Comparison of ENCODE assay signal across 8 cellular contexts in genomic region chr4:2837110-2837903, GRCh38. TPM values are rescaled to one million over a fixed set of nuclear protein-coding genes. Genes with fewer than 3 reads are reported as not detected.
DNase-seq lines count a peak whose midpoint lies in the region; ATAC-seq and TF ChIP-seq lines count a peak whose summit lies in the region.

No MANE protein-coding gene starts in this region.

- H3K36me3 Mint-ChIP-seq in activated naive CD4-positive, alpha-beta T cell treated with anti-CD3 and anti-CD28 coated beads, Interleukin-2, amount 50 U/mL, for 24 hours: peaks cover 4% of the 10 kb centered on the region
- peaks cover 0 to 10% (median 4%) of the 10 kb centered on the region in 3 donors for H3K36me3 Mint-ChIP-seq in immature natural killer cell
- peaks cover 16% of the 10 kb centered on the region for H3K36me3 Mint-ChIP-seq in stimulated activated memory B cell treated with anti-CD40 and anti-IgM and Interleukin-4, amounts not matched to agents 10 μg/mL and 1 μg/mL and 100 μg/mL, for 72 hours

- dilution Hi-C loops in IMR-90 (cut with HindIII; ENCODE audit: low sequenced_read_pairs, unreplicated experiment): no loop called here

- no peak overlapping the region for H3K18ac ChIP-seq in IMR-90 (ENCODE audit: low read depth, low read length)

- peak overlapping the region; percentile 88 for H3K27ac Mint-ChIP-seq in activated naive CD4-positive, alpha-beta T cell treated with anti-CD3 and anti-CD28 coated beads, Interleukin-2, amount 50 U/mL, for 24 hours
- H3K27ac Mint-ChIP-seq in immature natural killer cell: peak overlapping the region; percentile 80 to 96 (median 92)
- H3K27ac Mint-ChIP-seq in stimulated activated memory B cell treated with anti-CD40 and anti-IgM and Interleukin-4, amounts not matched to agents 10 μg/mL and 1 μg/mL and 100 μg/mL, for 72 hours: peak overlapping the region; percentile 58

- H4K20me1 ChIP-seq in IMR-90 (ENCODE audit: insufficient read depth, low read length): no peaks in the 10 kb centered on the region; the same call in 1 of the 2 replicates

- H3K14ac ChIP-seq in IMR-90 (replicated peaks; ENCODE audit: low read depth, low read length): peak overlapping the region; percentile 88

- POLR2A ChIA-PET in IMR-90 (lab: Charles Lee; ENCODE audit: unreplicated experiment) (no interaction called here), HEK293T (lab: Yijun Ruan, JAX) (no interaction called here)

- H3K4me1 ChIP-seq in IMR-90 (ENCODE audit: control insufficient read depth, insufficient read depth, low read length): peaks cover 4% of the 10 kb centered on the region; the same call in 1 of the 2 replicates

- no peak overlapping the region for H3K4me2 ChIP-seq in IMR-90 (ENCODE audit: low read depth, low read length)

- no peaks in the 10 kb centered on the region for H3K27me3 ChIP-seq in IMR-90 (ENCODE audit: control insufficient read depth, insufficient read depth, low read length)

- H3K4me3 ChIP-seq in IMR-90 (ENCODE audit: insufficient read depth, low read depth, low read length): no peak overlapping the region

- H3K79me1 ChIP-seq in IMR-90 (ENCODE audit: low read depth in 1 of 2, low read length in 2 of 2): peaks cover 7 to 21% of the 10 kb centered on the region in 2 experiments; a peak in 3 of 4 replicates

- CTCF ChIA-PET in IMR-90 (lab: Yijun Ruan, JAX): no interaction called here
- CTCF ChIA-PET in HEK293T (lab: Yijun Ruan, JAX): no interaction called here

- peak overlapping the region; percentile 73 for H2AFZ ChIP-seq in IMR-90 (replicated peaks; ENCODE audit: low read length, poor library complexity)

- no peaks in the 10 kb centered on the region for H3K27me3 Mint-ChIP-seq in activated naive CD4-positive, alpha-beta T cell treated with anti-CD3 and anti-CD28 coated beads, Interleukin-2, amount 50 U/mL, for 24 hours
- H3K27me3 Mint-ChIP-seq in immature natural killer cell (ENCODE audit: low read depth in 3 of 3): peaks cover 7 to 17% (median 8%) of the 10 kb centered on the region in 3 donors
- no peaks in the 10 kb centered on the region for H3K27me3 Mint-ChIP-seq in stimulated activated memory B cell treated with anti-CD40 and anti-IgM and Interleukin-4, amounts not matched to agents 10 μg/mL and 1 μg/mL and 100 μg/mL, for 72 hours

- intact Hi-C loops in IMR-90 (cut with micrococcal nuclease): no loop called here

- no peak overlapping the region for H4K5ac ChIP-seq in IMR-90 (ENCODE audit: low read depth, low read length)

- in situ Hi-C loops in IMR-90 (cut with MboI; ENCODE audit: low sequenced_read_pairs): no loop called here

- peaks cover 23% of the 10 kb centered on the region; the same call in 1 of the 2 replicates for H3K9me1 ChIP-seq in IMR-90 (ENCODE audit: insufficient read depth, low read length)

- H3K9me3 Mint-ChIP-seq in activated naive CD4-positive, alpha-beta T cell treated with anti-CD3 and anti-CD28 coated beads, Interleukin-2, amount 50 U/mL, for 24 hours: no peaks in the 10 kb centered on the region
- no peaks in the 10 kb centered on the region for H3K9me3 Mint-ChIP-seq in immature natural killer cell
- H3K9me3 Mint-ChIP-seq in stimulated activated memory B cell treated with anti-CD40 and anti-IgM and Interleukin-4, amounts not matched to agents 10 μg/mL and 1 μg/mL and 100 μg/mL, for 72 hours: peaks cover 3% of the 10 kb centered on the region

- H2BK120ac ChIP-seq in IMR-90 (ENCODE audit: low read depth, low read length): 0 out of 2 replicates have a peak overlapping the region, but pooled peaks have one; percentile 0

- peak overlapping the region; percentile 38; the same call in 1 of the 2 replicates for H3K23ac ChIP-seq in IMR-90 (ENCODE audit: low read depth, low read length)

- no peak overlapping the region for H3K56ac ChIP-seq in IMR-90 (ENCODE audit: extremely low read depth, insufficient read depth, low read length)

- peaks cover 71% of the 10 kb centered on the region for H3K4me1 Mint-ChIP-seq in activated naive CD4-positive, alpha-beta T cell treated with anti-CD3 and anti-CD28 coated beads, Interleukin-2, amount 50 U/mL, for 24 hours
- H3K4me1 Mint-ChIP-seq in immature natural killer cell: peaks cover 80 to 94% of the 10 kb centered on the region in 2 donors
- peaks cover 72% of the 10 kb centered on the region for H3K4me1 Mint-ChIP-seq in stimulated activated memory B cell treated with anti-CD40 and anti-IgM and Interleukin-4, amounts not matched to agents 10 μg/mL and 1 μg/mL and 100 μg/mL, for 72 hours

- H2AK5ac ChIP-seq in IMR-90 (ENCODE audit: low read depth, low read length): peak overlapping the region; percentile 69

- peak overlapping the region; percentile 82 for H3K4me3 Mint-ChIP-seq in activated naive CD4-positive, alpha-beta T cell treated with anti-CD3 and anti-CD28 coated beads, Interleukin-2, amount 50 U/mL, for 24 hours
- H3K4me3 Mint-ChIP-seq in immature natural killer cell: peak overlapping the region; percentile 75 to 87 (median 83)
- no peak overlapping the region for H3K4me3 Mint-ChIP-seq in stimulated activated memory B cell treated with anti-CD40 and anti-IgM and Interleukin-4, amounts not matched to agents 10 μg/mL and 1 μg/mL and 100 μg/mL, for 72 hours

- TF ChIP-seq RAD21 in IMR-90 (IDR thresholded peaks at IDR 0.05; ENCODE audit: low read length): no peak

- peak overlapping the region; percentile 18; the same call in 1 of the 2 replicates for H3K27ac ChIP-seq in IMR-90 (ENCODE audit: insufficient read depth, low read length)

- H4K91ac ChIP-seq in IMR-90 (ENCODE audit: insufficient read depth, low read depth, low read length): peak overlapping the region; percentile 52

- WGBS in IMR-90 (ENCODE audit: extremely low coverage in 2 of 2, insufficient read length in 1 of 2), 2 experiments: 85% methylated on average over 4 of the region's 20 CpGs; no CpG with 5 or more reads in 1 of the 2 experiments

- no peak for TF ChIP-seq CTCF in IMR-90 (conservative IDR thresholded peaks at IDR 0.05; ENCODE audit: low read depth, low read length)

- H3K4ac ChIP-seq in IMR-90 (ENCODE audit: low read depth, low read length): peak overlapping the region; percentile 38

- peak overlapping the region; percentile 20; the same call in 1 of the 2 replicates for H2BK20ac ChIP-seq in IMR-90 (ENCODE audit: low read depth, low read length)

- no peak for DNase-seq in IMR-90
- no peak for DNase-seq in immature natural killer cell
- DNase-seq in HEK293T (ENCODE audit: extremely low spot score): no peak
- DNase-seq in hepatic stellate cell (ENCODE audit: low spot score): no peak

- TF ChIP-seq POLR2A in IMR-90 (IDR thresholded peaks at IDR 0.05; ENCODE audit: low read depth, low read length): no peak

- H2AK9ac ChIP-seq in IMR-90 (replicated peaks; ENCODE audit: low read depth, low read length, poor library complexity): peak overlapping the region; percentile 68

- ATAC-seq in IMR-90 (ENCODE audit: low read depth) (peak; percentile 33; the same call in 1 of the 2 replicates), HG02852 (IDR thresholded peaks at IDR 0.05; ENCODE audit: unreplicated experiment) (no peak), HG03196 (IDR thresholded peaks at IDR 0.05; ENCODE audit: unreplicated experiment) (no peak)
- ATAC-seq in stimulated activated memory B cell treated with anti-CD40 and anti-IgM and Interleukin-4, amounts not matched to agents 10 μg/mL and 1 μg/mL and 100 μg/mL, for 72 hours: no peak

- peak overlapping the region; percentile 3 to 94; a peak in 3 of 4 replicates for H4K8ac ChIP-seq in IMR-90 (ENCODE audit: low read depth in 2 of 2, low read length in 2 of 2)

- H2BK5ac ChIP-seq in IMR-90 (ENCODE audit: low read depth, low read length, poor library complexity, severe bottlenecking): peak overlapping the region; percentile 57

- peaks cover 33% of the 10 kb centered on the region for H3K36me3 ChIP-seq in IMR-90 (ENCODE audit: control insufficient read depth, insufficient read depth, low read length)

- no peak overlapping the region for H2BK15ac ChIP-seq in IMR-90 (ENCODE audit: low read depth, low read length)

- BruUV-seq in IMR-90 (replicated peaks; lab: Mats Ljungman, UMichigan): no TSS peak

- H3K9me3 ChIP-seq in IMR-90 (ENCODE audit: control insufficient read depth, insufficient read depth, low read length): no peaks in the 10 kb centered on the region

- no peak overlapping the region for H3K9ac ChIP-seq in IMR-90 (ENCODE audit: low read depth, low read length)

TF ChIP-seq in IMR-90, 13 proteins besides CTCF, POLR2A, EP300 and RAD21 (continues in another document):
- TF ChIP-seq FOS (IDR thresholded peaks at IDR 0.05; ENCODE audit: low read depth, low read length): no peak
- TF ChIP-seq SMC3 (IDR thresholded peaks at IDR 0.05; ENCODE audit: low read depth, low read length): no peak
- no peak for TF ChIP-seq RFX5 (IDR thresholded peaks at IDR 0.05; ENCODE audit: low read depth, low read length)
- TF ChIP-seq CHD1 (IDR thresholded peaks at IDR 0.05; ENCODE audit: low read depth, low read length): no peak
- no peak for TF ChIP-seq RCOR1 (IDR thresholded peaks at IDR 0.05; ENCODE audit: insufficient replicate concordance, low read length)

TF ChIP-seq in HEK293T, 16 proteins besides CTCF, POLR2A, EP300 and RAD21 (continues in another document):
- TF ChIP-seq TARDBP (IDR thresholded peaks at IDR 0.05) (no peak), ARNT (IDR thresholded peaks at IDR 0.05) (no peak), ELF4 (IDR thresholded peaks at IDR 0.05) (no peak), SUZ12 (IDR thresholded peaks at IDR 0.05) (no peak), NFRKB (IDR thresholded peaks at IDR 0.05) (no peak), BHLHE40 (IDR thresholded peaks at IDR 0.05; ENCODE audit: borderline replicate concordance) (no peak), FOXM1 (IDR thresholded peaks at IDR 0.05; ENCODE audit: borderline replicate concordance) (no peak), PKNOX1 (IDR thresholded peaks at IDR 0.05) (no peak), ZNF384 (IDR thresholded peaks at IDR 0.05) (no peak)

RNA-seq across cellular contexts. Expression of gene ADD1, which starts 6.3 kb away (rescaled TPM):
- 117 and 122 TPM in 2 replicates for total RNA-seq in IMR-90 (2012; rRNA removed)
- polyA plus RNA-seq in IMR-90 (2012; rRNA removed) (190 and 215 TPM in 2 replicates), immature natural killer cell (100 to 1,000 TPM; 207 to 318 (median 314) TPM)
- 170 and 354 TPM in 2 replicates for polyA plus RNA-seq in IMR-90 (2012; cell fraction: cytosol; rRNA removed)
- 291 and 369 TPM in 2 replicates for polyA plus RNA-seq in IMR-90 (2012; cell fraction: nucleus; rRNA removed; ENCODE audit: low replicate concordance)

RNA-seq across cellular contexts. Expression of gene SH3BP2, which starts 44.4 kb away (rescaled TPM):
- 8.9 and 9.0 TPM in 2 replicates for total RNA-seq in IMR-90 (2012; rRNA removed)
- polyA plus RNA-seq in IMR-90 (2012; rRNA removed) (37.2 and 45.3 TPM in 2 replicates), immature natural killer cell (10 to 100 TPM; 12.6 to 71.0 (median 22.7) TPM)
- polyA plus RNA-seq in IMR-90 (2012; cell fraction: cytosol; rRNA removed): 20.8 and 21.2 TPM in 2 replicates
- 229 and 480 TPM in 2 replicates for polyA plus RNA-seq in IMR-90 (2012; cell fraction: nucleus; rRNA removed; ENCODE audit: low replicate concordance)
